15 cellular contexts compared by ENCODE assay signal in genomic region chr9:20284601-20285289, GRCh38.
"Had no signal": no experiment of that assay in that cellular context is flagged by ENCODE, and none has a peak within 500 bp of the region (broad histone marks: within the 10 kb centered on the region; RNA-seq: fewer than 3 reads in every experiment).

No MANE protein-coding gene starts in this region.

- H3K36me3 Mint-ChIP-seq: type B pancreatic cell had no signal

- ATAC-seq: effector memory CD8-positive, alpha-beta T cell; foreskin keratinocyte; naive thymus-derived CD4-positive, alpha-beta T cell had no signal

- H3K4me3 ChIP-seq: thyroid gland, vagina had no signal

- H3K9me3 Mint-ChIP-seq: dendritic cell treated with granulocyte-macrophage colony-stimulating factor and Interleukin-4, amounts not matched to agents 40 ng/mL and 50 ng/mL, for 4 days; effector memory CD8-positive, alpha-beta T cell; type B pancreatic cell had no signal

- H3K4me3 Mint-ChIP-seq: dendritic cell treated with granulocyte-macrophage colony-stimulating factor and Interleukin-4, amounts not matched to agents 40 ng/mL and 50 ng/mL, for 4 days; effector memory CD8-positive, alpha-beta T cell; type B pancreatic cell had no signal

- H3K27me3 Mint-ChIP-seq: dendritic cell treated with granulocyte-macrophage colony-stimulating factor and Interleukin-4, amounts not matched to agents 40 ng/mL and 50 ng/mL, for 4 days; effector memory CD8-positive, alpha-beta T cell; naive thymus-derived CD4-positive, alpha-beta T cell; type B pancreatic cell had no signal

- H3K27me3 ChIP-seq: foreskin keratinocyte, thyroid gland, vagina had no signal

- H3K36me3 ChIP-seq: thyroid gland, vagina had no signal

- H3K27ac Mint-ChIP-seq: dendritic cell treated with granulocyte-macrophage colony-stimulating factor and Interleukin-4, amounts not matched to agents 40 ng/mL and 50 ng/mL, for 4 days; type B pancreatic cell had no signal

- DNase-seq: cerebellar nuclear complex; effector memory CD8-positive, alpha-beta T cell; erythroblast; foreskin keratinocyte; kidney; left cardiac atrium; mammary epithelial cell; naive thymus-derived CD4-positive, alpha-beta T cell; small intestine; stimulated activated CD4-positive, alpha-beta T cell treated with anti-CD3 and anti-CD28 coated beads, Interleukin-12 subunit alpha, Interleukin-12 subunit beta, amount 100 ng/mL, for 4 hours; stimulated activated naive CD4-positive, alpha-beta T cell treated with Interleukin-2 at 50 U/mL for 16 hours; thyroid gland had no signal

- H3K27ac ChIP-seq: foreskin keratinocyte, thyroid gland, vagina had no signal

- H3K9me3 ChIP-seq: thyroid gland, vagina had no signal

- H3K4me1 ChIP-seq: foreskin keratinocyte, thyroid gland, vagina had no signal
